In the genomic region with DNA sequence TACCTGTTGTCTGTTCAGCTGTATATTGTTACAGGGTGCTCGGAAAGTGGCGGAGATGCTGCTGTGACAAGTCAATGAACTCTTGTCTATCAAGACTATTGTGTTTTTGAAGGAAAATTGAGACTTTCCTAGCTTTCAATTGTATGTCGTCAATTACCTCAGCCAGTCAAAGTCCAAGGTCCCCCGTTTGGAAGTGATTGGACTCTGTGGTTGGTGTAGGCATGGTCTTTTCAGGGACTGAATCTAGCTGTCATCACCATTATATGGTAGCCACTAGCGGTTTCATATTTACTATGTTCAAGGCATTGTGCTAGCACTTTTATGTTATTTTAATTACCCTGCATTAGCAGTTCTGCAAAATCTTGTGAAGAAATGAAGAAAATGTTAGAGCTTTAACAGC, we compare ENCODE assay signal across 17 cellular contexts.
"Had no signal": no experiment of that assay in that cellular context is flagged by ENCODE, and none has a peak within 500 bp of the region (broad histone marks: within the 10 kb centered on the region; RNA-seq: fewer than 3 reads in every experiment).

No MANE protein-coding gene starts in this region.

- ATAC-seq: pancreas, right cardiac atrium, T-cell had no signal

- H3K27me3 ChIP-seq: pancreas, stomach, suprapubic skin, tibial nerve had no signal

- H3K4me3 Mint-ChIP-seq: activated naive CD8-positive, alpha-beta T cell treated with anti-CD3 and anti-CD28 coated beads, Interleukin-2, amount 50 U/mL, for 24 hours; naive B cell; T-cell had no signal

- H3K9me3 ChIP-seq: pancreas, stomach, suprapubic skin, tibial nerve had no signal

- H3K27ac ChIP-seq: pancreas, stomach, suprapubic skin, tibial nerve had no signal

- H3K4me3 ChIP-seq: lung, pancreas, stomach, suprapubic skin, tibial nerve had no signal

- H3K27ac Mint-ChIP-seq: activated naive CD8-positive, alpha-beta T cell treated with anti-CD3 and anti-CD28 coated beads, Interleukin-2, amount 50 U/mL, for 24 hours; activated T-helper 2 cell treated with anti-CD3 and anti-CD28 coated beads, Interferon-gamma antibody, Interleukin-2, Interleukin-4, amounts not matched to agents 10 μg/mL and 5 μg/mL and 100 μg/mL, durations not matched to agents 14 hours and 24 hours and 36 hours; T-cell had no signal

- H3K27me3 Mint-ChIP-seq: activated naive CD8-positive, alpha-beta T cell treated with anti-CD3 and anti-CD28 coated beads, Interleukin-2, amount 50 U/mL, for 24 hours; naive B cell; T-cell had no signal

- H3K4me1 ChIP-seq: pancreas, suprapubic skin had no signal

- DNase-seq: activated CD4-positive, alpha-beta T cell treated with anti-CD3 and anti-CD28 coated beads for 1 hour; activated CD4-positive, alpha-beta T cell treated with anti-CD3 and anti-CD28 coated beads, Interleukin-2, amount 50 U/mL, for 4 hours; activated naive CD4-positive, alpha-beta T cell treated with Interleukin-2 at 50 U/mL for 16 hours; activated naive CD8-positive, alpha-beta T cell treated with anti-CD3 and anti-CD28 coated beads, Interleukin-2, amount 50 U/mL, for 24 hours; effector CD4-positive, alpha-beta T cell; foreskin melanocyte; kidney; naive B cell; pancreas; right cardiac atrium; stimulated activated CD4-positive, alpha-beta T cell treated with anti-CD3 and anti-CD28 coated beads, Interleukin-1b, Interleukin-23, amount 100 ng/mL, for 48 hours; stomach; T-cell had no signal

- H3K9me3 Mint-ChIP-seq: activated naive CD8-positive, alpha-beta T cell treated with anti-CD3 and anti-CD28 coated beads, Interleukin-2, amount 50 U/mL, for 24 hours; activated T-helper 2 cell treated with anti-CD3 and anti-CD28 coated beads, Interferon-gamma antibody, Interleukin-2, Interleukin-4, amounts not matched to agents 10 μg/mL and 5 μg/mL and 100 μg/mL, durations not matched to agents 14 hours and 24 hours and 36 hours; naive B cell; T-cell had no signal
